1 cellular context compared by ENCODE assay signal in genomic region chr3:39733804-39734203, GRCh38.
TF ChIP-seq lines count a peak whose summit lies in the region.

No MANE protein-coding gene starts in this region.

TF ChIP-seq in HepG2, 621 proteins besides CTCF, POLR2A, EP300 and RAD21 (continued from another document):
- TF ChIP-seq JUND (CRISPR knock-in tag; IDR thresholded peaks at IDR 0.05): no peak
- TF ChIP-seq, protein P1, sequence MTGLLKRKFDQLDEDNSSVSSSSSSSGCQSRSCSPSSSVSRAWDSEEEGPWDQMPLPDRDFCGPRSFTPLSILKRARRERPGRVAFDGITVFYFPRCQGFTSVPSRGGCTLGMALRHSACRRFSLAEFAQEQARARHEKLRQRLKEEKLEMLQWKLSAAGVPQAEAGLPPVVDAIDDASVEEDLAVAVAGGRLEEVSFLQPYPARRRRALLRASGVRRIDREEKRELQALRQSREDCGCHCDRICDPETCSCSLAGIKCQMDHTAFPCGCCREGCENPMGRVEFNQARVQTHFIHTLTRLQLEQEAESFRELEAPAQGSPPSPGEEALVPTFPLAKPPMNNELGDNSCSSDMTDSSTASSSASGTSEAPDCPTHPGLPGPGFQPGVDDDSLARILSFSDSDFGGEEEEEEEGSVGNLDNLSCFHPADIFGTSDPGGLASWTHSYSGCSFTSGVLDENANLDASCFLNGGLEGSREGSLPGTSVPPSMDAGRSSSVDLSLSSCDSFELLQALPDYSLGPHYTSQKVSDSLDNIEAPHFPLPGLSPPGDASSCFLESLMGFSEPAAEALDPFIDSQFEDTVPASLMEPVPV (CRISPR knock-in tag; IDR thresholded peaks at IDR 0.05): no peak
- TF ChIP-seq KAT2B (IDR thresholded peaks at IDR 0.05; ENCODE audit: borderline replicate concordance, low read depth, low read length): no peak
- TF ChIP-seq ZBTB33 (CRISPR knock-in tag; IDR thresholded peaks at IDR 0.05): no peak
- TF ChIP-seq RFX3 (CRISPR knock-in tag; IDR thresholded peaks at IDR 0.05): no peak
- TF ChIP-seq, protein P2, sequence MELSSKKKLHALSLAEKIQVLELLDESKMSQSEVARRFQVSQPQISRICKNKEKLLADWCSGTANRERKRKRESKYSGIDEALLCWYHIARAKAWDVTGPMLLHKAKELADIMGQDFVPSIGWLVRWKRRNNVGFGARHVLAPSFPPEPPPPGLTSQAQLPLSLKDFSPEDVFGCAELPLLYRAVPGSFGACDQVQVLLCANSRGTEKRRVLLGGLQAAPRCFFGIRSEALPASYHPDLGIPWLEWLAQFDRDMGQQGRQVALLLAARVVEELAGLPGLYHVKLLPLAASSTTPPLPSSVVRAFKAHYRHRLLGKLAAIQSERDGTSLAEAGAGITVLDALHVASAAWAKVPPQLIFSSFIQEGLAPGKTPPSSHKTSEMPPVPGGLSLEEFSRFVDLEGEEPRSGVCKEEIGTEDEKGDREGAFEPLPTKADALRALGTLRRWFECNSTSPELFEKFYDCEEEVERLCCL (CRISPR knock-in tag; IDR thresholded peaks at IDR 0.05; ENCODE audit: borderline replicate concordance): no peak
- TF ChIP-seq, protein P3, sequence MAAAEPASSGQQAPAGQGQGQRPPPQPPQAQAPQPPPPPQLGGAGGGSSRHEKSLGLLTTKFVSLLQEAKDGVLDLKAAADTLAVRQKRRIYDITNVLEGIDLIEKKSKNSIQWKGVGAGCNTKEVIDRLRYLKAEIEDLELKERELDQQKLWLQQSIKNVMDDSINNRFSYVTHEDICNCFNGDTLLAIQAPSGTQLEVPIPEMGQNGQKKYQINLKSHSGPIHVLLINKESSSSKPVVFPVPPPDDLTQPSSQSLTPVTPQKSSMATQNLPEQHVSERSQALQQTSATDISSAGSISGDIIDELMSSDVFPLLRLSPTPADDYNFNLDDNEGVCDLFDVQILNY (CRISPR knock-in tag; conservative IDR thresholded peaks at IDR 0.05): no peak
- no peak for TF ChIP-seq ZBTB40 (IDR thresholded peaks at IDR 0.05)
- TF ChIP-seq ZBTB40 (CRISPR knock-in tag; IDR thresholded peaks at IDR 0.05): no peak
- TF ChIP-seq NFYC (CRISPR knock-in tag; IDR thresholded peaks at IDR 0.05): no peak
- no peak for TF ChIP-seq MXD4 (CRISPR knock-in tag; IDR thresholded peaks at IDR 0.05)
- no peak for TF ChIP-seq ZNF3 (CRISPR knock-in tag; IDR thresholded peaks at IDR 0.05)
- TF ChIP-seq DR1 (CRISPR knock-in tag; IDR thresholded peaks at IDR 0.05): no peak
